ENCODE assay signal across 14 cellular contexts in the genomic region with DNA sequence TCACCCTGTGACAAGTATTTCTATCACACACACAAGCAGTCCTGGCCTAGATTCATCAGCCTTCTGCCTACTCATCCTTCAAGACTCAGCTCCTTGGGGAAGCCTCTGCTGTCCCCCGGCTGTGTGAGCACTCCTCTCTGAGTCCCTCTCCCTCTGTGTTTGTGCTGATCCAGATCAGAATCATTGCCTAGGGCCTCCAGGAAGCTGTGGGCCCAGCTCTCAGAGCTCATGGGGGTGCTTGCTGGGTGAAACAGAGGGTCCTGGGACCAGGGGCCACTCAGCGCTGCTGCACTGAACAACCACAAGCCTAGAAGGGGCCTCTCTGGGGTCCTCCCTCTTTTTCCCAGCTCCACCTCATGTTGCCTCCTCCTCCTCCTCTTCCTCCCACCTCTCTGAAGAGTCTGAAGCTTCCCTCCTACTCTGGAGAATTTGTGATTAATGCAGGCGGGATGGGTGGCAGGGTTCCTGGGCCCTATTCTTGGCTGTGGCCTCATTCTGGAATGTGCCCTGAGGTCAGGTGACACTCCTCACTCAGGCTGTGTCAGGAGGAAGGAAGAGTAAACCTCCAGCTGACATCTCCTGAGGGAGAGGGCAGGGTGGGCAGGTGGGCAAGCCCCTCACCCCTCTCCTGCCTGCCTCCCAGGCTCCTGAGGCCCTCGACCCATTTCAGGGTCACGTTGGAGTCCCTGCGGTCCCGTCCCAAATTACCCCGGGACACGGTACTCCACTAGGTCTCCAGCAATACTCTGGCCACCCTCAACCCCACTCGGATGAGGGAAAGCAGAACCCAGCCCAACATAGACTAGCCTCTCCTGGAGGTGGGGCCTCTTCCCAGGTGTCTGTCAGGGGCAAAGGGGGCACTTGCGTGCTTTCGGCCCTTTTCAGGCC. TPM values are rescaled to one million over a fixed set of nuclear protein-coding genes. Genes with fewer than 3 reads are reported as not detected.
DNase-seq lines count a peak whose midpoint lies in the region; ATAC-seq and TF ChIP-seq lines count a peak whose summit lies in the region.
"Had no signal": no experiment of that assay in that cellular context is flagged by ENCODE, and none has a peak within 500 bp of the region (broad histone marks: within the 10 kb centered on the region; RNA-seq: fewer than 3 reads in every experiment).

No MANE protein-coding gene starts in this region.

- ATAC-seq in HG02981 (IDR thresholded peaks at IDR 0.05; ENCODE audit: unreplicated experiment): no peak
- ATAC-seq: activated naive CD8-positive, alpha-beta T cell treated with anti-CD3 and anti-CD28 coated beads, Interleukin-2, amount 50 U/mL, for 24 hours had no signal

- no peaks in the 10 kb centered on the region for H3K79me1 ChIP-seq in mesendoderm (ENCODE audit: low read length)

- no peak for TF ChIP-seq CTCF in esophagus muscularis mucosa (IDR thresholded peaks at IDR 0.05)

- H4K5ac ChIP-seq in mesendoderm (ENCODE audit: low read length): no peak overlapping the region

- no peak overlapping the region for H3K18ac ChIP-seq in mesendoderm (ENCODE audit: low read length)

- DNase-seq in AG08396 (ENCODE audit: low spot score): peak; percentile 63
- DNase-seq in MG63: peak; percentile 39
- DNase-seq in esophagus muscularis mucosa (ENCODE audit: extremely low spot score): no peak
- peak; percentile 51 for DNase-seq in mesendoderm
- no peak for DNase-seq in NCI-H446 treated with DMSO at 0.1 percent for 48 hours (lab: John Stamatoyannopoulos, UW)
- DNase-seq in Karpas-422: no peak
- no peak for DNase-seq in GM19238 (ENCODE audit: insufficient read length, low spot score)
- DNase-seq: activated naive CD8-positive, alpha-beta T cell treated with anti-CD3 and anti-CD28 coated beads, Interleukin-2, amount 50 U/mL, for 24 hours; GF-D8; NK-92 treated with Interleukin-12 subunit alpha and Interleukin-12 subunit beta, amount 100 ng/mL, for 24 hours had no signal

- no peaks in the 10 kb centered on the region for H3K9me3 ChIP-seq in MG63
- no peaks in the 10 kb centered on the region for H3K9me3 ChIP-seq in esophagus muscularis mucosa
- H3K9me3 ChIP-seq in Karpas-422 (ENCODE audit: low read length): no peaks in the 10 kb centered on the region

- H2BK120ac ChIP-seq in mesendoderm (ENCODE audit: low read depth, low read length): no peak overlapping the region

- H3K4me1 ChIP-seq in esophagus muscularis mucosa (peaks cover 0 to 8% (median 7%) of the 10 kb centered on the region in 4 donors), mesendoderm (ENCODE audit: control insufficient read depth, low read depth, low read length) (no peaks in the 10 kb centered on the region), Karpas-422 (ENCODE audit: low read length) (no peaks in the 10 kb centered on the region)

- H2AFZ ChIP-seq in Karpas-422 (ENCODE audit: low read length): no peak overlapping the region

- no peak overlapping the region for H2AK5ac ChIP-seq in mesendoderm (ENCODE audit: low read length)

- H3K4ac ChIP-seq in mesendoderm (ENCODE audit: low read depth, low read length): no peak overlapping the region

- H3K79me2 ChIP-seq in mesendoderm (ENCODE audit: control insufficient read depth, insufficient read depth, low read length): no peaks in the 10 kb centered on the region
- no peaks in the 10 kb centered on the region for H3K79me2 ChIP-seq in Karpas-422 (ENCODE audit: low read length)

- no peak overlapping the region for H3K23ac ChIP-seq in mesendoderm (ENCODE audit: low read length)

- H2BK15ac ChIP-seq in mesendoderm (replicated peaks; ENCODE audit: low read depth): no peak overlapping the region

- H3K27me3 ChIP-seq in MG63 (no peaks in the 10 kb centered on the region), esophagus muscularis mucosa (no peaks in the 10 kb centered on the region), mesendoderm (ENCODE audit: insufficient read depth, low read length, poor library complexity) (no peaks in the 10 kb centered on the region), Karpas-422 (ENCODE audit: low read length) (no peaks in the 10 kb centered on the region)

- no peak overlapping the region for H3K4me2 ChIP-seq in mesendoderm (ENCODE audit: low read length)
- H3K4me2 ChIP-seq in Karpas-422 (ENCODE audit: low read depth, low read length, poor library complexity, severe bottlenecking): no peak overlapping the region

- H4K8ac ChIP-seq in mesendoderm (ENCODE audit: low read depth, low read length): no peak overlapping the region

- no peaks in the 10 kb centered on the region for H3K9me2 ChIP-seq in Karpas-422 (replicated peaks; ENCODE audit: insufficient read depth, low read length)

- H3K4me3 ChIP-seq in MG63 (no peak overlapping the region), esophagus muscularis mucosa (no peak overlapping the region), mesendoderm (ENCODE audit: low read length) (no peak overlapping the region), Karpas-422 (ENCODE audit: low read length) (no peak overlapping the region)

- H3K36me3 ChIP-seq in MG63 (no peaks in the 10 kb centered on the region), esophagus muscularis mucosa (no peaks in the 10 kb centered on the region), mesendoderm (ENCODE audit: control insufficient read depth, insufficient read depth, low read length) (no peaks in the 10 kb centered on the region), Karpas-422 (ENCODE audit: insufficient read depth, low read length) (no peaks in the 10 kb centered on the region)

- intact Hi-C loops in esophagus muscularis mucosa (cut with DNase I): loop anchor here (10.0 kb wide), 1 partner anchor 361 kb away; no protein-coding TSS in a partner anchor

- TF ChIP-seq POLR2A in esophagus muscularis mucosa (IDR thresholded peaks at IDR 0.05; ENCODE audit: low read depth): peak; percentile 17

- no peak overlapping the region for H3K56ac ChIP-seq in mesendoderm (ENCODE audit: low read length)

- no peak overlapping the region for H3K9ac ChIP-seq in mesendoderm (ENCODE audit: low read length)
- H3K9ac ChIP-seq in Karpas-422 (ENCODE audit: low read length): no peak overlapping the region

- H4K20me1 ChIP-seq in Karpas-422 (ENCODE audit: insufficient read depth, low read depth, low read length): no peaks in the 10 kb centered on the region

- 83% methylated on average over 3 of the region's 12 CpGs for WGBS in esophagus muscularis mucosa
- WGBS in mesendoderm (ENCODE audit: extremely low coverage, insufficient coverage, low lambda C conversion rate): no CpG with 5 or more reads among the region's 12 CpGs

- H3K27ac ChIP-seq in esophagus muscularis mucosa (replicated peaks in 1 of 4) (no peak overlapping the region), mesendoderm (ENCODE audit: low read depth, low read length) (no peak overlapping the region), Karpas-422 (ENCODE audit: low read length) (no peak overlapping the region)

- no peak overlapping the region for H2BK5ac ChIP-seq in mesendoderm (ENCODE audit: low read length)

- no peak for TF ChIP-seq EP300 in esophagus muscularis mucosa (IDR thresholded peaks at IDR 0.05)

RNA-seq across cellular contexts. Expression of a gene that starts 10.1 kb away (rescaled TPM):
- not detected in 2 replicates for total RNA-seq in MG63 (2014; rRNA removed; shearing (Covaris generic); ENCODE audit: low replicate concordance)
- total RNA-seq in esophagus muscularis mucosa: under 1 TPM; 0.42 to 0.75 (median 0.60) TPM
- polyA plus RNA-seq in mesendoderm (2013, experiment 1 of 2): 0.01 TPM
- polyA plus RNA-seq in mesendoderm (2013, experiment 2 of 2): 0.01 TPM
- not detected in 2 replicates for total RNA-seq in Karpas-422 (2014; rRNA removed; shearing (Covaris generic); ENCODE audit: low replicate concordance)
- total RNA-seq: activated CD8-positive, alpha-beta memory T cell treated with anti-CD3 and anti-CD28 coated beads for 36 hours; endothelial cell of umbilical vein; T-helper 1 cell treated with Interleukin-12 subunit alpha and Interleukin-12 subunit beta and Interleukin-4 antibody, amounts not matched to agents 30 ng/mL and 1 ng/mL, for 36 hours had no signal

RNA-seq across cellular contexts. Expression of a gene that starts 20.6 kb away (rescaled TPM):
- total RNA-seq in MG63 (2014; rRNA removed; shearing (Covaris generic); ENCODE audit: low replicate concordance): 16.0 and 17.5 TPM in 2 replicates
- total RNA-seq in esophagus muscularis mucosa: 10 to 100 TPM; 26.7 to 34.4 (median 31.0) TPM
- polyA plus RNA-seq in mesendoderm (2013, experiment 1 of 2): 9.4 TPM
- polyA plus RNA-seq in mesendoderm (2013, experiment 2 of 2): 9.3 TPM
- total RNA-seq in Karpas-422 (2014; rRNA removed; shearing (Covaris generic); ENCODE audit: low replicate concordance): 8.2 and 25.9 TPM in 2 replicates

Comparison
In these comparisons a context has a peak if more than half of its experiments do, and no peak if none do; other contexts are left out.
1. DNase-seq: peak in AG08396 (single experiment), MG63 (single experiment) and mesendoderm (single experiment); none in esophagus muscularis mucosa (single experiment), NCI-H446 treated with DMSO at 0.1 percent for 48 hours (single experiment), Karpas-422 (single experiment) and GM19238 (single experiment).